Comparison of ENCODE assay signal across 26 cellular contexts in genomic region chr17:82007228-82007494, GRCh38. TPM values are rescaled to one million over a fixed set of nuclear protein-coding genes. Genes with fewer than 3 reads are reported as not detected.
"Had no signal": no experiment of that assay in that cellular context is flagged by ENCODE, and none has a peak within 500 bp of the region (broad histone marks: within the 10 kb centered on the region; RNA-seq: fewer than 3 reads in every experiment).

No MANE protein-coding gene starts in this region.

- H3K36me3 ChIP-seq: colonic mucosa, neural progenitor cell, ovary, transverse colon, vagina had no signal

- DNase-seq: colonic mucosa; effector memory CD4-positive, alpha-beta T cell; foreskin keratinocyte; heart left ventricle; left cardiac atrium; left lung; mesendoderm; naive thymus-derived CD4-positive, alpha-beta T cell; ovary; posterior cingulate gyrus; psoas muscle; right cardiac atrium; stimulated activated CD4-positive, alpha-beta T cell treated with anti-CD3 and anti-CD28 coated beads, Interleukin-12 subunit alpha, Interleukin-12 subunit beta, amount 100 ng/mL, for 4 hours; stimulated activated CD4-positive, alpha-beta T cell treated with anti-CD3 and anti-CD28 coated beads, Interleukin-1b, Interleukin-23, amount 100 ng/mL, for 48 hours; stimulated activated CD4-positive, alpha-beta T cell treated with anti-CD3 and anti-CD28 coated beads, Interleukin-4, amount 100 ng/mL, for 1 hour; stimulated activated CD8-positive, alpha-beta memory T cell treated with anti-CD3 and anti-CD28 coated beads, Interleukin-4, amount 100 ng/mL, for 48 hours; stimulated activated naive CD4-positive, alpha-beta T cell; stimulated activated naive CD8-positive, alpha-beta T cell treated with anti-CD3 and anti-CD28 coated beads, Interleukin-15, amount 100 ng/mL, for 72 hours; transverse colon had no signal

- H3K4me3 ChIP-seq: colonic mucosa, esophagus muscularis mucosa, gastroesophageal sphincter, heart left ventricle, hepatocyte, left lung, neural progenitor cell, ovary, psoas muscle, smooth muscle cell, suprapubic skin, transverse colon, vagina had no signal

- H3K27ac ChIP-seq: colonic mucosa, esophagus muscularis mucosa, foreskin keratinocyte, gastroesophageal sphincter, hepatocyte, left lung, neural progenitor cell, ovary, psoas muscle, suprapubic skin, transverse colon had no signal

- ATAC-seq: gastroesophageal sphincter; left lung; naive thymus-derived CD4-positive, alpha-beta T cell; psoas muscle; stimulated activated naive CD8-positive, alpha-beta T cell treated with anti-CD3 and anti-CD28 coated beads, Interleukin-15, amount 100 ng/mL, for 72 hours had no signal

- H3K4me2 ChIP-seq: hepatocyte, neural progenitor cell, smooth muscle cell had no signal

- H3K9ac ChIP-seq: neural progenitor cell had no signal

- H3K4me1 ChIP-seq: colonic mucosa, left lung, neural progenitor cell had no signal

- H2AFZ ChIP-seq: hepatocyte, neural progenitor cell had no signal

- H3K9me3 ChIP-seq: colonic mucosa, esophagus muscularis mucosa, gastroesophageal sphincter, heart left ventricle, left lung, ovary, psoas muscle, suprapubic skin, transverse colon, vagina had no signal

- H3K27me3 ChIP-seq: colonic mucosa, esophagus muscularis mucosa, foreskin keratinocyte, gastroesophageal sphincter, heart left ventricle, hepatocyte, left lung, neural progenitor cell, ovary, suprapubic skin, transverse colon, vagina had no signal

RNA-seq across cellular contexts. Expression of gene RAC3, which starts 24.3 kb away (rescaled TPM):
- total RNA-seq: psoas muscle had no signal
- polyA plus RNA-seq: naive thymus-derived CD4-positive, alpha-beta T cell had no signal
